Comparison of ENCODE assay signal across 9 cellular contexts in the genomic region with DNA sequence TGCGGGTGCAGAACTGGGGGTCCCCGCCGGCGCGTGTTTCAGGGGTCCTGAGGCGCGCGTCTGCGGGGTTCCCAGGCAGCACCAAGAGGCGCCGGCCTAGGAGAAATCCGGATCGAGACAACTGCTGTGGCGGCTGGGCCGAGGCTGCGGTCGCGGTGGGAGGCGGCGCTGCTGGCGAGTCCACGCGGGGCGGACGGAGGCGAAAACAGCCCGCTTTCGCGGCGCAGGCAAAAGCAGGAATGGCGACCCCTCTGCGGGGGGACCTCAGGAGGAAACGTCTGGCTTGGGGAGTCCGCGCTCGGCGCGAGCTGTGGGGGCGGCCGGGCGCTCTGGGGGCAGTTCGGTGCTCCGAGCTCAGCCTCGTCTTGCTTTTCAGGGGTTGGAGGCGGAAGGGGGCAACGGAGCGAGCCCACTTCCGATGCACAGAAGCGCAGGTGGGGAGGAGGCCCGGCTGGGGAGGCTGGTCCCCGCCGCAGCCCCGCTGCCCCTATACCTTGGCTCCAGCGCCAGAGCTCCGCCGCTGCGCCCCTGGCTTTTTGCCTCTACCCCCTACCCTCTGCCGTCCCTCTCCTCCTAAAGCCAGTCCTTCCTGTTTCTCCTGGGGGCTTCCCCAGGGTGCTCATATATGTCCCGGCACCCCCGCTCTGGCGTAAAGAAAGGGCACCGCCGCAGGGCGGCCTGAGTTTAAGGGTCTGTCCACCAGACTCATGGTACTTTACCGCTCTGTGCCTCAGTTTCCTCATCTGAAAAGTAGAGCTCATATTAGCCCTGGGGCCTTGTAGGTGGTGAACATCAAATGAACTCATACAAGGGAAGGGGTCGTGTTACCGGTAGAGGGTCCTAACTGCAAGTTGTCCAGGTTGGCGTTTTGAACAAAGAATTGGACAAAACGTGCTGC.
A peak's percentile ranks its signal among the peaks of the same experiment; 100 is the strongest.
DNase-seq lines count a peak whose midpoint lies in the region; ATAC-seq and TF ChIP-seq lines count a peak whose summit lies in the region.
"Had no signal": no experiment of that assay in that cellular context is flagged by ENCODE, and none has a peak within 500 bp of the region (broad histone marks: within the 10 kb centered on the region; RNA-seq: fewer than 3 reads in every experiment).

No MANE protein-coding gene starts in this region.

- DNase-seq in NCI-H1417 (lab: John Stamatoyannopoulos, UW) (peak; percentile 32 to 70 (median 69)), NCI-H1417 treated with DMSO at 0.1 percent for 48 hours (lab: John Stamatoyannopoulos, UW) (no peak), lung (ENCODE audit: low spot score) (no peak)

- H3K27me3 ChIP-seq in duodenal mucosa (ENCODE audit: control insufficient read depth in 1 of 2, insufficient read depth in 2 of 2, low read length in 2 of 2) (no peaks in the 10 kb centered on the region), lung (ENCODE audit: control insufficient read depth, insufficient read depth) (no peaks in the 10 kb centered on the region), subcutaneous abdominal adipose tissue (ENCODE audit: control insufficient read depth in 5 of 5, insufficient read depth in 4 of 5, low read length in 5 of 5) (no peaks in the 10 kb centered on the region)

- 5 to 48% methylated on average over 68 to 69 of the region's 69 CpGs for WGBS in lung, 2 donors

- H3K27ac ChIP-seq in duodenal mucosa (ENCODE audit: low read depth, low read length), result peak overlapping the region; percentile 13
- H3K27ac ChIP-seq in lung (ENCODE audit: low read depth in 1 of 2, low read length in 1 of 2), result peak overlapping the region in 1 of 2 donors; percentile 74
- peak overlapping the region; percentile 82 for H3K27ac ChIP-seq in subcutaneous abdominal adipose tissue (ENCODE audit: low read depth, low read length)
- H3K27ac ChIP-seq: C4-2B had no signal

- no peaks in the 10 kb centered on the region for H3K9me3 ChIP-seq in duodenal mucosa (ENCODE audit: control insufficient read depth in 1 of 2, low read length in 2 of 2)
- peaks cover 0 to 2% of the 10 kb centered on the region in 2 donors for H3K9me3 ChIP-seq in lung (ENCODE audit: control insufficient read depth in 2 of 2, insufficient read depth in 1 of 2, low read length in 1 of 2)
- H3K9me3 ChIP-seq in subcutaneous abdominal adipose tissue (ENCODE audit: control insufficient read depth in 5 of 5, low read length in 5 of 5), result no peaks in the 10 kb centered on the region

- peak overlapping the region; percentile 64 to 78 for H3K9ac ChIP-seq in duodenal mucosa (ENCODE audit: low read depth in 1 of 2, low read length in 2 of 2)
- peak overlapping the region; percentile 73 to 86 (median 81) for H3K9ac ChIP-seq in subcutaneous abdominal adipose tissue (ENCODE audit: low read length in 5 of 5)

- H3K4me3 ChIP-seq in WI38 (ENCODE audit: low read depth, low read length) (peak overlapping the region; percentile 52), duodenal mucosa (ENCODE audit: low read depth in 1 of 2, low read length in 2 of 2) (peak overlapping the region; percentile 74 to 86), lung (peak overlapping the region; percentile 62), subcutaneous abdominal adipose tissue (ENCODE audit: low read depth in 1 of 5, low read length in 5 of 5) (peak overlapping the region; percentile 78 to 88 (median 85))

- H3K4me1 ChIP-seq in duodenal mucosa (ENCODE audit: control insufficient read depth in 1 of 2, insufficient read depth in 2 of 2, low read length in 2 of 2) (peaks cover 0 to 15% of the 10 kb centered on the region in 2 donors), lung (ENCODE audit: control insufficient read depth in 2 of 2, insufficient read depth in 2 of 2, low read length in 2 of 2) (peaks cover 0 to 3% of the 10 kb centered on the region in 2 donors), subcutaneous abdominal adipose tissue (ENCODE audit: control insufficient read depth in 5 of 5, insufficient read depth in 5 of 5, low read length in 5 of 5) (peaks cover 3 to 31% (median 22%) of the 10 kb centered on the region in 5 donors)

- TF ChIP-seq CTCF in WI38 (IDR thresholded peaks at IDR 0.05; ENCODE audit: low read depth, low read length) (no peak), lung (IDR thresholded peaks at IDR 0.05; ENCODE audit: control extremely low read depth, extremely low read depth) (no peak)

- H3K36me3 ChIP-seq in duodenal mucosa (ENCODE audit: control insufficient read depth in 1 of 2, insufficient read depth in 2 of 2, low read length in 2 of 2), result no peaks in the 10 kb centered on the region
- H3K36me3 ChIP-seq in lung (ENCODE audit: control insufficient read depth in 2 of 2, insufficient read depth in 2 of 2, low read length in 2 of 2), result no peaks in the 10 kb centered on the region
- H3K36me3 ChIP-seq in subcutaneous abdominal adipose tissue (ENCODE audit: control insufficient read depth in 5 of 5, insufficient read depth in 5 of 5, low read length in 5 of 5), result no peaks in the 10 kb centered on the region

- peak; percentile 51 for ATAC-seq in HG03432 (IDR thresholded peaks at IDR 0.05; ENCODE audit: unreplicated experiment)
- ATAC-seq in lung (ENCODE audit: insufficient read depth, low FRiP score), result peak; percentile 35
- no peak for ATAC-seq in HG03571 (IDR thresholded peaks at IDR 0.05; ENCODE audit: unreplicated experiment)

Comparison
In these comparisons a context has a peak if more than half of its experiments do, and no peak if none do; other contexts are left out.
1. DNase-seq: peak in NCI-H1417 (3 of 3); none in NCI-H1417 treated with DMSO at 0.1 percent for 48 hours (single experiment) and lung (single experiment).
2. Peak in every context shown above with its lines, with median percentiles within 50 percentile points of each other: H3K4me3 ChIP-seq.